ENCODE assay signal across 1 cellular context in genomic region chr15:25182736-25183445, GRCh38.
TF ChIP-seq lines count a peak whose summit lies in the region.

No MANE protein-coding gene starts in this region.

TF ChIP-seq in H1, 55 proteins besides CTCF, POLR2A, EP300 and RAD21 (continued from another document):
- no peak for TF ChIP-seq CHD7 (IDR thresholded peaks at IDR 0.05; ENCODE audit: insufficient replicate concordance, low read length)
- TF ChIP-seq TAF7 (optimal IDR thresholded peaks at IDR 0.05; ENCODE audit: borderline replicate concordance, low read depth, low read length), result no peak
- no peak for TF ChIP-seq TBP (IDR thresholded peaks at IDR 0.05; ENCODE audit: low read depth, low read length)
- TF ChIP-seq KDM4A (IDR thresholded peaks at IDR 0.05; ENCODE audit: low read depth, low read length, severe bottlenecking), result no peak
- no peak for TF ChIP-seq CBX8 (IDR thresholded peaks at IDR 0.05; ENCODE audit: borderline replicate concordance, low read depth, low read length)
- no peak for TF ChIP-seq BACH1 (IDR thresholded peaks at IDR 0.05; ENCODE audit: low read length)
- TF ChIP-seq EZH2 (IDR thresholded peaks at IDR 0.05; ENCODE audit: low read depth, low read length, severe bottlenecking), result no peak
- no peak for TF ChIP-seq CTBP2 (IDR thresholded peaks at IDR 0.05; ENCODE audit: borderline replicate concordance, insufficient read depth, insufficient read length, low read length)
- no peak for TF ChIP-seq ASH2L (IDR thresholded peaks at IDR 0.05; ENCODE audit: low read length)
- TF ChIP-seq GTF2F1 (IDR thresholded peaks at IDR 0.05; ENCODE audit: borderline replicate concordance, low read depth, low read length), result no peak
- TF ChIP-seq TAF1 (IDR thresholded peaks at IDR 0.05; ENCODE audit: low read depth, low read length), result no peak
- no peak for TF ChIP-seq JUN (IDR thresholded peaks at IDR 0.05; ENCODE audit: low read depth, low read length)
- TF ChIP-seq E2F6 (IDR thresholded peaks at IDR 0.05), result no peak
- no peak for TF ChIP-seq POU5F1 (IDR thresholded peaks at IDR 0.05; ENCODE audit: low read depth, low read length)
- no peak for TF ChIP-seq SP2 (IDR thresholded peaks at IDR 0.05; ENCODE audit: low read length)
- TF ChIP-seq MAFK (IDR thresholded peaks at IDR 0.05; ENCODE audit: low read depth, low read length), result no peak
- TF ChIP-seq SUZ12 (IDR thresholded peaks at IDR 0.05; ENCODE audit: low read length), result no peak
TF ChIP-seq in H1: peak in this region for 0.
